ENCODE assay signal across 15 cellular contexts in the genomic region with DNA sequence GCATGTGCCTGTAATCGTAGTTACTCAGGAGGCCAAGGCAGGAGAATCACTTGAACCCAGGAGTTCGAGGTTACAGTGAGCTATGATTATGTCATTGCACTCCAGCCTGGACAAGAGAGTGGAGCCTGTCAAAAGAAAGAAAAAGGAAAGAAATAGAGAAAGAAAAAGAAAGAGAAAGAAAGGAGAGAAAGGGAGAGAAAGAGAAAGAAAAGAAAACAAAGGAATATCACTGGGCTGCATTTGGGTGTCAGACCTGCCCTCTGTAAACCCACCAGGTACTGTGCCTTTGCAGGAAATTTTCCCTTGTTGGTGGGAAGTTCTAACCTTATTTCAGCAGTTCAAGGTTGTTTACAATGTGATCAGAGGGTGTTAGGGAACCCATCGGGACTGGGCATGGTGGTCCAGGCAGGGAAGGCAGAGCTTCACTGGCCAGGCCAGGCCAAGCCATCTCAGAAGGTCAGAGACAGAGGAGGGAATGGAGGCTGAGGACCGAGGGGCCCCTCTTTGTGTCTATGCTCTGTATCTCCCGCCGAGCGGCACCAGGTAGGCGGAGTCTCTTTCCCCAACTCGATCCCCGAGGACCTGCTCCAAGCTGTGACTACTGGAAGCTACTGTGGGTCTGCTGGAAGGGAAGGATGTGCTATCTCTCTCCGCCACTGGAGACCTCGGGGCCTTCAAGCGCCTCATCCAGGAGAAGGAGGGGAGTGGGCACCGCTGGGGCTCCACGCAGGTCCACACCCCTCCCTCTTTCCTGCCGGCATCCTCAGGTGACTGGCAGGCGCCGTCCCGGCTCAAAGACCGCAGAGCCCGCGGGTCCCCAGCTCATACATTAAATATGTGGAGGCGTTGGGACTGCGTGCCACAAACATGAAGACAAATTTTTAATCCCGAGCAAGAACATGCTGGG. TPM values are rescaled to one million over a fixed set of nuclear protein-coding genes. Genes with fewer than 3 reads are reported as not detected.
DNase-seq lines count a peak whose midpoint lies in the region; ATAC-seq and TF ChIP-seq lines count a peak whose summit lies in the region.
"Had no signal": no experiment of that assay in that cellular context is flagged by ENCODE, and none has a peak within 500 bp of the region (broad histone marks: within the 10 kb centered on the region; RNA-seq: fewer than 3 reads in every experiment).

No MANE protein-coding gene starts in this region.

- H3K36me3 ChIP-seq in GM23248 (ENCODE audit: low read depth) (no peaks in the 10 kb centered on the region), endodermal cell (ENCODE audit: control insufficient read depth, insufficient read depth, low read length) (no peaks in the 10 kb centered on the region), neural progenitor cell (no peaks in the 10 kb centered on the region), left lung (no peaks in the 10 kb centered on the region)
- H3K36me3 ChIP-seq: esophagus muscularis mucosa, SJSA1 had no signal

- H3K4me3 Mint-ChIP-seq in endodermal cell (peak overlapping the region; percentile 36), neural progenitor cell (peak overlapping the region; percentile 57), immature natural killer cell (no peak overlapping the region)

- DNase-seq in GM23248, result peak; percentile 27
- peak; percentile 32 for DNase-seq in NCI-H187 treated with DMSO at 0.1 percent for 48 hours (lab: John Stamatoyannopoulos, UW)
- peak; percentile 79 for DNase-seq in endodermal cell
- DNase-seq in neural progenitor cell (ENCODE audit: low spot score), result peak; percentile 45
- DNase-seq in immature natural killer cell, result no peak
- no peak for DNase-seq in effector CD4-positive, alpha-beta T cell
- no peak for DNase-seq in left lung
- DNase-seq: activated effector memory CD4-positive, alpha-beta T cell treated with Interleukin-2 at 50 U/mL for 16 hours; aorta; GF-D8; left colon; NCI-H2081 treated with DMSO at 0.1 percent for 48 hours; psoas muscle had no signal

- H3K9me3 ChIP-seq in GM23248 (ENCODE audit: low read depth) (no peaks in the 10 kb centered on the region), endodermal cell (ENCODE audit: control insufficient read depth, low read length) (no peaks in the 10 kb centered on the region), neural progenitor cell (ENCODE audit: low read depth) (no peaks in the 10 kb centered on the region), left lung (no peaks in the 10 kb centered on the region)
- H3K9me3 ChIP-seq: esophagus muscularis mucosa, psoas muscle, SJSA1 had no signal

- H3K27me3 ChIP-seq in GM23248 (replicated peaks; ENCODE audit: insufficient read depth) (peaks cover 22% of the 10 kb centered on the region), endodermal cell (ENCODE audit: control insufficient read depth, insufficient read depth, low read length, poor library complexity, severe bottlenecking) (peaks cover 77% of the 10 kb centered on the region), neural progenitor cell (peaks cover 89% of the 10 kb centered on the region), left lung (peaks cover 39 to 65% of the 10 kb centered on the region in 2 donors)
- H3K27me3 ChIP-seq: SJSA1 had no signal

- H3K4me1 Mint-ChIP-seq in endodermal cell (peaks cover 33% of the 10 kb centered on the region), neural progenitor cell (peaks cover 55% of the 10 kb centered on the region), immature natural killer cell (peaks cover 23 to 34% of the 10 kb centered on the region in 2 donors)

- H3K27me3 Mint-ChIP-seq in endodermal cell (ENCODE audit: insufficient read depth) (peaks cover 77% of the 10 kb centered on the region), neural progenitor cell (ENCODE audit: insufficient read depth, low read depth) (peaks cover 62% of the 10 kb centered on the region), immature natural killer cell (ENCODE audit: low read depth in 3 of 3) (peaks cover 10 to 16% (median 12%) of the 10 kb centered on the region in 3 donors)

- H3K9me3 Mint-ChIP-seq in endodermal cell (no peaks in the 10 kb centered on the region), neural progenitor cell (no peaks in the 10 kb centered on the region), immature natural killer cell (no peaks in the 10 kb centered on the region)

- H3F3A ChIP-seq in GM23248 (ENCODE audit: insufficient read depth), result peaks cover 24% of the 10 kb centered on the region
- peaks cover 55% of the 10 kb centered on the region for H3F3A ChIP-seq in neural progenitor cell (ENCODE audit: low read depth)

- no peak overlapping the region for H2AFZ ChIP-seq in GM23248
- no peak overlapping the region for H2AFZ ChIP-seq in neural progenitor cell (replicated peaks)

- H4K20me1 ChIP-seq in GM23248 (ENCODE audit: insufficient read depth) (no peaks in the 10 kb centered on the region), neural progenitor cell (ENCODE audit: low read depth) (peaks cover 55% of the 10 kb centered on the region)

- H3K27ac Mint-ChIP-seq in endodermal cell (peak overlapping the region; percentile 66), neural progenitor cell (no peak overlapping the region), immature natural killer cell (no peak overlapping the region)

- peak; percentile 39 for TF ChIP-seq CTCF in endodermal cell (conservative IDR thresholded peaks at IDR 0.05)
- no peak for TF ChIP-seq CTCF in neural progenitor cell (IDR thresholded peaks at IDR 0.05)
- TF ChIP-seq CTCF in left lung (IDR thresholded peaks at IDR 0.05), result no peak

- no peaks in the 10 kb centered on the region for H3K9me2 ChIP-seq in GM23248 (ENCODE audit: insufficient read depth)

- intact Hi-C loops in left lung (cut with DNase I), result no loop called here

- 51 to 55% methylated on average over 24 to 25 of the region's 25 CpGs for WGBS in GM23248 (ENCODE audit: low coverage in 1 of 2, low lambda C conversion rate in 2 of 2, missing lambda C conversion rate in 2 of 2), 2 experiments
- WGBS in endodermal cell (ENCODE audit: insufficient coverage in 1 of 2, insufficient read length in 1 of 2), 2 experiments, result 24 to 34% methylated on average over 7 to 25 of the region's 25 CpGs

- ATAC-seq in left lung, result no peak
- ATAC-seq: left colon, psoas muscle had no signal

- H3K4me3 ChIP-seq in GM23248, result no peak overlapping the region
- no peak overlapping the region for H3K4me3 ChIP-seq in endodermal cell (ENCODE audit: low read length)
- peak overlapping the region; percentile 15 for H3K4me3 ChIP-seq in neural progenitor cell
- H3K4me3 ChIP-seq in left lung, result no peak overlapping the region
- H3K4me3 ChIP-seq: esophagus muscularis mucosa, psoas muscle, SJSA1 had no signal

- H3K9ac ChIP-seq in GM23248 (no peak overlapping the region), endodermal cell (ENCODE audit: extremely low read depth, low read length, poor library complexity, severe bottlenecking) (no peak overlapping the region), neural progenitor cell (no peak overlapping the region)

- in situ Hi-C loops in GM23248 (cut with MboI), result no loop called here

- no peak overlapping the region for H3K4me2 ChIP-seq in GM23248 (ENCODE audit: unreplicated experiment)
- H3K4me2 ChIP-seq in neural progenitor cell, result peak overlapping the region; percentile 58

- H3K4me1 ChIP-seq in GM23248 (ENCODE audit: insufficient read depth) (peaks cover 16% of the 10 kb centered on the region), endodermal cell (ENCODE audit: control insufficient read depth, insufficient read depth, low read length) (no peaks in the 10 kb centered on the region), neural progenitor cell (peaks cover 28% of the 10 kb centered on the region), left lung (peaks cover 8 to 27% of the 10 kb centered on the region in 2 donors)

- H3K36me3 Mint-ChIP-seq in endodermal cell (ENCODE audit: low read depth) (no peaks in the 10 kb centered on the region), neural progenitor cell (no peaks in the 10 kb centered on the region), immature natural killer cell (no peaks in the 10 kb centered on the region)

- H3K79me2 ChIP-seq in GM23248 (ENCODE audit: insufficient read depth) (no peaks in the 10 kb centered on the region), neural progenitor cell (ENCODE audit: low read depth) (no peaks in the 10 kb centered on the region)

- H3K27ac ChIP-seq in GM23248 (no peak overlapping the region), endodermal cell (ENCODE audit: low read depth, low read length) (no peak overlapping the region), neural progenitor cell (no peak overlapping the region), left lung (no peak overlapping the region)
- H3K27ac ChIP-seq: esophagus muscularis mucosa, psoas muscle, SJSA1 had no signal

RNA-seq across cellular contexts. Expression of a gene that starts 15.2 kb away (rescaled TPM):
- total RNA-seq in GM23248 (2014; rRNA removed; shearing (Covaris generic)), result 42.6 and 62.6 TPM in 2 replicates
- polyA plus RNA-seq in GM23248 (2016; fragmentation: Nextera tagmentation; extraction: Ambion mirVana) (34.1 and 34.4 TPM in 2 replicates), immature natural killer cell (not detected)
- total RNA-seq in endodermal cell (10 to 100 TPM in 1 of 2 donors, 1 to 10 TPM in 1; 5.2 to 10.0 TPM), neural progenitor cell (ENCODE audit: low replicate concordance) (0.77 and 1.8 TPM in 2 replicates), left lung (10 to 100 TPM in 1 of 2 donors, 1 to 10 TPM in 1; 7.1 to 12.0 TPM)
- 3.3 TPM for polyA plus RNA-seq in endodermal cell (2013, experiment 1 of 2)
- polyA plus RNA-seq in endodermal cell (2013, experiment 2 of 2), result 3.4 TPM

RNA-seq across cellular contexts. Expression of a gene that starts 15.6 kb away (rescaled TPM):
- total RNA-seq in GM23248 (2014; rRNA removed; shearing (Covaris generic)), result 79.8 and 103 TPM in 2 replicates
- polyA plus RNA-seq in GM23248 (2016; fragmentation: Nextera tagmentation; extraction: Ambion mirVana) (58.8 and 61.7 TPM in 2 replicates), immature natural killer cell (10 to 100 TPM; 18.2 to 23.0 (median 22.0) TPM)
- total RNA-seq in endodermal cell (1 to 10 TPM; 1.8 to 2.1 TPM), neural progenitor cell (ENCODE audit: low replicate concordance) (0.09 TPM in 1 of 2 replicates, not detected in the other), left lung (10 to 100 TPM; 67.2 to 79.0 TPM)
- polyA plus RNA-seq in endodermal cell (2013, experiment 1 of 2), result 3.2 TPM
- polyA plus RNA-seq in endodermal cell (2013, experiment 2 of 2), result 4.1 TPM

RNA-seq across cellular contexts. Expression of a gene that starts 15.7 kb away (rescaled TPM):
- 0.54 TPM in 1 of 2 replicates, not detected in the other for total RNA-seq in GM23248 (2014; rRNA removed; shearing (Covaris generic))
- polyA plus RNA-seq in GM23248 (2016; fragmentation: Nextera tagmentation; extraction: Ambion mirVana) (1.1 and 1.8 TPM in 2 replicates), immature natural killer cell (1 to 10 TPM in 1 of 3 donors, under 1 TPM in 1, not detected in 1; 0.28 to 1.1 TPM)
- total RNA-seq in endodermal cell (1 to 10 TPM in 1 of 2 donors, under 1 TPM in 1; 0.49 to 1.1 TPM), neural progenitor cell (ENCODE audit: low replicate concordance) (0.25 TPM in 1 of 2 replicates, not detected in the other), left lung (under 1 TPM; 0.58 to 0.96 TPM)
- 0.53 TPM for polyA plus RNA-seq in endodermal cell (2013, experiment 1 of 2)
- polyA plus RNA-seq in endodermal cell (2013, experiment 2 of 2), result 0.50 TPM

RNA-seq across cellular contexts. Expression of a gene that starts 47.0 kb away (rescaled TPM):
- total RNA-seq in GM23248 (2014; rRNA removed; shearing (Covaris generic)), result 95.2 and 113 TPM in 2 replicates
- 51.1 and 54.8 TPM in 2 replicates for polyA plus RNA-seq in GM23248 (2016; fragmentation: Nextera tagmentation; extraction: Ambion mirVana)
- 10 to 100 TPM; 76.8 to 85.9 TPM for total RNA-seq in endodermal cell
- 81.0 TPM for polyA plus RNA-seq in endodermal cell (2013, experiment 1 of 2)
- polyA plus RNA-seq in endodermal cell (2013, experiment 2 of 2), result 75.3 TPM
- total RNA-seq in neural progenitor cell (ENCODE audit: low replicate concordance), result 34.7 and 111 TPM in 2 replicates
- polyA plus RNA-seq in immature natural killer cell, result 10 to 100 TPM in 1 of 3 donors, 1 to 10 TPM in 2; 5.8 to 13.1 (median 7.1) TPM
- total RNA-seq in left lung, result 10 to 100 TPM; 47.6 to 48.6 TPM

RNA-seq across cellular contexts. Expression of a gene that starts 59.2 kb away (rescaled TPM):
- total RNA-seq in GM23248 (2014; rRNA removed; shearing (Covaris generic)), result 3.4 and 4.4 TPM in 2 replicates
- polyA plus RNA-seq in GM23248 (2016; fragmentation: Nextera tagmentation; extraction: Ambion mirVana), result 3.6 and 4.4 TPM in 2 replicates
- total RNA-seq in endodermal cell, result 10 to 100 TPM; 11.2 to 15.1 TPM
- polyA plus RNA-seq in endodermal cell (2013, experiment 1 of 2), result 13.7 TPM
- polyA plus RNA-seq in endodermal cell (2013, experiment 2 of 2), result 11.1 TPM
- total RNA-seq in neural progenitor cell (ENCODE audit: low replicate concordance), result 6.4 and 7.1 TPM in 2 replicates
- polyA plus RNA-seq in immature natural killer cell, result 1 to 10 TPM in 1 of 3 donors, under 1 TPM in 1, not detected in 1; 0.76 to 5.7 TPM
- 1 to 10 TPM; 3.4 to 6.6 TPM for total RNA-seq in left lung

Comparison
In these comparisons a context has a peak if more than half of its experiments do, and no peak if none do; other contexts are left out.
1. DNase-seq: peak in GM23248 (single experiment), NCI-H187 treated with DMSO at 0.1 percent for 48 hours (single experiment), endodermal cell (single experiment) and neural progenitor cell (single experiment); none in immature natural killer cell (0 of 3), effector CD4-positive, alpha-beta T cell (single experiment) and left lung (0 of 2).
2. H3K4me3 Mint-ChIP-seq: peak in endodermal cell (single experiment) and neural progenitor cell (single experiment); none in immature natural killer cell (0 of 5).
3. RNA of a gene that starts 15.6 kb away (total RNA-seq): 79.8 to 103 TPM in GM23248 and 67.2 to 79.0 TPM in left lung; 1.8 to 2.1 TPM in endodermal cell and 0.09 TPM in neural progenitor cell; every median in the first group is over 10 times any median in the second.